ENCODE assay signal across 10 cellular contexts in the genomic region with DNA sequence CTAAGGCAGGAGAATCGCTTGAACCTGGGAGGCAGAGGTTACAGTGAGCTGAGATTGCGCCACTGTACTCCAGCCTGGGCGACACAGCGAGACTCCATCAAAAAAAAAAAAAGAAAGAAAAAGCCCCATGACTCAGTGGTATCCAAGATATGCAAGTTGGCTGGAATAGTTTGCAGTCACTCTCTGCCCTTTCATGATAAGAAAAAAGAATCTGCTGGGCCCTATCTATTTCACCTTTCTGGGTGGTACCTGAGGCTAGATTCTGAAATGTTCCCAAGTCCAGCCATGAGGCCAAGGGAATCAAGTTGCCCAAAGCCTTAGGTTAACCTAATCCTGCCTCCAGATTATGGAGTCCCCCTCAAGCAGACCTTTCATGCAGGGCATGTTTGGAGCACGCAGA. TPM values are rescaled to one million over a fixed set of nuclear protein-coding genes. Genes with fewer than 3 reads are reported as not detected.
"Had no signal": no experiment of that assay in that cellular context is flagged by ENCODE, and none has a peak within 500 bp of the region (broad histone marks: within the 10 kb centered on the region; RNA-seq: fewer than 3 reads in every experiment).

No MANE protein-coding gene starts in this region.

- H3K4me3 Mint-ChIP-seq: IgD-negative memory B cell had no signal

- H3K36me3 Mint-ChIP-seq: IgD-negative memory B cell had no signal

- H3K9me3 Mint-ChIP-seq: IgD-negative memory B cell had no signal

- H3K4me2 ChIP-seq: KMS-11 had no signal

- FAIRE-seq: HepG2, HTR-8/SVneo had no signal

- H3K9ac ChIP-seq: KMS-11 had no signal

- DNase-seq: IMR-90, KBM-7, KG1 had no signal

- H3K27ac Mint-ChIP-seq: IgD-negative memory B cell had no signal

- H3K27ac ChIP-seq: HL-60, KMS-11 had no signal

- ATAC-seq: HepG2 had no signal

RNA-seq across cellular contexts. Expression of gene NKX2-3, which starts 24.3 kb away (rescaled TPM):
- total RNA-seq: HepG2, HT-29, HT1080, IMR-90 had no signal
- polyA plus RNA-seq: HepG2, IgD-negative memory B cell, IMR-90 had no signal
